8 cellular contexts compared by ENCODE assay signal in the genomic region with DNA sequence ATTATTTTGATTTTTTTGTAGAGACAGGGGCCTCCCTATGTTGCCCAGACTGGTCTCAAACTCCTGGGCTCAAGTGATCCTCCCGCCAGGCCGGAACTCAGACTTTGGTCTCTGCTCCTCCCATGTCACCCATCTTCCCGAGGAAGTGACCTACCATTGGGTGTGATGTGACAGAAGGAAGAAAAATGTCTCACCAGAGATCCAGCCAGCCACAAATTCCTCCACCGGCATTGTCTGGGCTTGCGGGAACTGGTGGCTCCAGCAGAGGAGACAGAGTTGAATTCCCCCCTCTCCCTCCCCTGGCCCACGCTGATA. TPM values are rescaled to one million over a fixed set of nuclear protein-coding genes. Genes with fewer than 3 reads are reported as not detected.
DNase-seq lines count a peak whose midpoint lies in the region; ATAC-seq and TF ChIP-seq lines count a peak whose summit lies in the region.

No MANE protein-coding gene starts in this region.

- DNase-seq in GM13976 (ENCODE audit: low spot score): peak; percentile 69
- DNase-seq in activated naive CD8-positive, alpha-beta T cell treated with anti-CD3 and anti-CD28 coated beads, Interleukin-2, amount 10 ng/mL, durations not matched to agents 7 days and 5 days: no peak
- DNase-seq in kidney epithelial cell (ENCODE audit: low read depth): no peak
- DNase-seq in superior temporal gyrus (ENCODE audit: extremely low spot score): peak; percentile 18
- DNase-seq in NCI-H774 (lab: John Stamatoyannopoulos, UW): no peak

- ATAC-seq in activated naive CD8-positive, alpha-beta T cell treated with anti-CD3 and anti-CD28 coated beads, Interleukin-2, amount 10 ng/mL, durations not matched to agents 7 days and 5 days (ENCODE audit: low read depth): peak; percentile 7
- ATAC-seq in HG02798 (IDR thresholded peaks at IDR 0.05; ENCODE audit: poor library complexity, unreplicated experiment): no peak

- no peaks in the 10 kb centered on the region for H3K36me3 Mint-ChIP-seq in IgD-negative memory B cell
- no peaks in the 10 kb centered on the region for H3K36me3 Mint-ChIP-seq in activated naive CD8-positive, alpha-beta T cell treated with anti-CD3 and anti-CD28 coated beads, Interleukin-2, amount 10 ng/mL, durations not matched to agents 7 days and 5 days

- no peaks in the 10 kb centered on the region for H3K36me3 ChIP-seq in kidney epithelial cell (ENCODE audit: control insufficient read depth, insufficient read depth, low read length)

- H3K4me3 ChIP-seq in kidney epithelial cell (ENCODE audit: low read depth, low read length): peak overlapping the region; percentile 27

- no peaks in the 10 kb centered on the region for H3K27me3 Mint-ChIP-seq in IgD-negative memory B cell
- H3K27me3 Mint-ChIP-seq in activated naive CD8-positive, alpha-beta T cell treated with anti-CD3 and anti-CD28 coated beads, Interleukin-2, amount 10 ng/mL, durations not matched to agents 7 days and 5 days: no peaks in the 10 kb centered on the region

- no peaks in the 10 kb centered on the region for H3K9me3 Mint-ChIP-seq in IgD-negative memory B cell
- H3K9me3 Mint-ChIP-seq in activated naive CD8-positive, alpha-beta T cell treated with anti-CD3 and anti-CD28 coated beads, Interleukin-2, amount 10 ng/mL, durations not matched to agents 7 days and 5 days: no peaks in the 10 kb centered on the region

- H3K27me3 ChIP-seq in kidney epithelial cell (ENCODE audit: control insufficient read depth, insufficient read depth, low read length): no peaks in the 10 kb centered on the region

- peak overlapping the region; percentile 100 for H3K27ac ChIP-seq in 22Rv1

- in situ Hi-C loops in GM13976 (cut with MboI; ENCODE audit: low sequenced_read_pairs, unreplicated experiment): no loop called here

- peak overlapping the region; percentile 86 to 99 (median 93) for H3K27ac Mint-ChIP-seq in IgD-negative memory B cell
- peak overlapping the region; percentile 96 for H3K27ac Mint-ChIP-seq in activated naive CD8-positive, alpha-beta T cell treated with anti-CD3 and anti-CD28 coated beads, Interleukin-2, amount 10 ng/mL, durations not matched to agents 7 days and 5 days

- H3K4me1 Mint-ChIP-seq in IgD-negative memory B cell: peaks cover 20 to 28% (median 28%) of the 10 kb centered on the region in 3 donors
- peaks cover 34% of the 10 kb centered on the region for H3K4me1 Mint-ChIP-seq in activated naive CD8-positive, alpha-beta T cell treated with anti-CD3 and anti-CD28 coated beads, Interleukin-2, amount 10 ng/mL, durations not matched to agents 7 days and 5 days

- peak overlapping the region; percentile 89 to 99 (median 92) for H3K4me3 Mint-ChIP-seq in IgD-negative memory B cell
- peak overlapping the region; percentile 89 for H3K4me3 Mint-ChIP-seq in activated naive CD8-positive, alpha-beta T cell treated with anti-CD3 and anti-CD28 coated beads, Interleukin-2, amount 10 ng/mL, durations not matched to agents 7 days and 5 days

- POLR2A ChIA-PET in activated naive CD8-positive, alpha-beta T cell treated with anti-CD3 and anti-CD28 coated beads, Interleukin-2, amount 10 ng/mL, durations not matched to agents 7 days and 5 days (lab: Charles Lee): interaction anchor here (0.6 to 11.5 kb wide), 14 partner anchors 36 to 450 kb away, joined by 3 to 129 read pairs (median 4); a partner anchor contains a TSS

- TF ChIP-seq CTCF in 22Rv1 (IDR thresholded peaks at IDR 0.05): no peak
- TF ChIP-seq CTCF in GM13976 (IDR thresholded peaks at IDR 0.05; ENCODE audit: borderline replicate concordance, control extremely low read depth, extremely low read depth, insufficient read depth, missing control alignments): no peak
- TF ChIP-seq CTCF in kidney epithelial cell (IDR thresholded peaks at IDR 0.05; ENCODE audit: insufficient read depth, low read length, poor library complexity, severe bottlenecking): no peak

RNA-seq across cellular contexts. Expression of a gene that starts 0.8 kb away (rescaled TPM):
- 17.8 TPM for polyA plus RNA-seq in IgD-negative memory B cell
- 10 to 100 TPM; 25.5 to 29.6 TPM for total RNA-seq in activated naive CD8-positive, alpha-beta T cell treated with anti-CD3 and anti-CD28 coated beads, Interleukin-2, amount 10 ng/mL, durations not matched to agents 7 days and 5 days
- 0.29 and 0.82 TPM in 2 replicates for total RNA-seq in kidney epithelial cell

RNA-seq across cellular contexts. Expression of a gene that starts 4.8 kb away (rescaled TPM):
- polyA plus RNA-seq in IgD-negative memory B cell: 54.2 TPM
- 10 to 100 TPM; 51.5 to 55.4 TPM for total RNA-seq in activated naive CD8-positive, alpha-beta T cell treated with anti-CD3 and anti-CD28 coated beads, Interleukin-2, amount 10 ng/mL, durations not matched to agents 7 days and 5 days
- 39.0 and 47.2 TPM in 2 replicates for total RNA-seq in kidney epithelial cell

RNA-seq across cellular contexts. Expression of a gene that starts 27.1 kb away (rescaled TPM):
- 2.3 TPM for polyA plus RNA-seq in IgD-negative memory B cell
- total RNA-seq in activated naive CD8-positive, alpha-beta T cell treated with anti-CD3 and anti-CD28 coated beads, Interleukin-2, amount 10 ng/mL, durations not matched to agents 7 days and 5 days: 1 to 10 TPM in 1 of 2 experiments, under 1 TPM in 1; 0.97 to 1.2 TPM
- 0.89 and 1.3 TPM in 2 replicates for total RNA-seq in kidney epithelial cell

RNA-seq across cellular contexts. Expression of a gene that starts 40.9 kb away (rescaled TPM):
- 1.2 TPM for polyA plus RNA-seq in IgD-negative memory B cell
- total RNA-seq in activated naive CD8-positive, alpha-beta T cell treated with anti-CD3 and anti-CD28 coated beads, Interleukin-2, amount 10 ng/mL, durations not matched to agents 7 days and 5 days: 100 to 1,000 TPM; 402 to 407 TPM
- 28.7 and 39.8 TPM in 2 replicates for total RNA-seq in kidney epithelial cell

RNA-seq across cellular contexts. Expression of a gene that starts 48.0 kb away (rescaled TPM):
- polyA plus RNA-seq in IgD-negative memory B cell: 77.7 TPM
- 10 to 100 TPM; 80.2 to 82.7 TPM for total RNA-seq in activated naive CD8-positive, alpha-beta T cell treated with anti-CD3 and anti-CD28 coated beads, Interleukin-2, amount 10 ng/mL, durations not matched to agents 7 days and 5 days
- 53.9 and 59.4 TPM in 2 replicates for total RNA-seq in kidney epithelial cell

Comparison
In these comparisons a context has a peak if more than half of its experiments do, and no peak if none do; other contexts are left out.
1. DNase-seq: peak in GM13976 (single experiment) and superior temporal gyrus (single experiment); none in activated naive CD8-positive, alpha-beta T cell treated with anti-CD3 and anti-CD28 coated beads, Interleukin-2, amount 10 ng/mL, durations not matched to agents 7 days and 5 days (single experiment), kidney epithelial cell (single experiment) and NCI-H774 (single experiment).
2. RNA of a gene that starts 0.8 kb away (total RNA-seq): 25.5 to 29.6 TPM in activated naive CD8-positive, alpha-beta T cell treated with anti-CD3 and anti-CD28 coated beads, Interleukin-2, amount 10 ng/mL, durations not matched to agents 7 days and 5 days; 0.29 to 0.82 TPM in kidney epithelial cell; every median in the first group is over 10 times any median in the second.